In genomic region chr2:176122633-176123482, GRCh38 we compare ENCODE assay signal across 9 cellular contexts. TPM values are rescaled to one million over a fixed set of nuclear protein-coding genes. Genes with fewer than 3 reads are reported as not detected.
DNase-seq lines count a peak whose midpoint lies in the region; ATAC-seq, FAIRE-seq and TF ChIP-seq lines count a peak whose summit lies in the region.
"Had no signal": no experiment of that assay in that cellular context is flagged by ENCODE, and none has a peak within 500 bp of the region (broad histone marks: within the 10 kb centered on the region; RNA-seq: fewer than 3 reads in every experiment).

Gene HOXD9, plus strand, starts transcription at chr2:176122719. Its CDS starts 50 bp downstream, at chr2:176122769.

- H2AFZ ChIP-seq in astrocyte (ENCODE audit: low read depth, low read length): no peak within 1 kb of the TSS

- H3K9me3 Mint-ChIP-seq in activated T-cell treated with anti-CD3 and anti-CD28 coated beads, Interleukin-2, amount 50 U/mL, for 4 hours: peaks cover 4% of the 10 kb centered on the region
- H3K9me3 Mint-ChIP-seq in astrocyte (ENCODE audit: unreplicated experiment): peaks cover 29% of the 10 kb centered on the region

- peak; percentile 47 to 60 for ATAC-seq in activated T-cell treated with anti-CD3 and anti-CD28 coated beads, Interleukin-2, amount 50 U/mL, for 4 hours
- ATAC-seq in left lung (peak; percentile 36), GM19035 (IDR thresholded peaks at IDR 0.05; ENCODE audit: unreplicated experiment) (no peak)

- peaks cover 88% of the 10 kb centered on the region for H3K27me3 Mint-ChIP-seq in activated T-cell treated with anti-CD3 and anti-CD28 coated beads, Interleukin-2, amount 50 U/mL, for 4 hours (ENCODE audit: low read depth)
- H3K27me3 Mint-ChIP-seq in astrocyte (ENCODE audit: low read depth, unreplicated experiment): peaks cover 76% of the 10 kb centered on the region

- H3K9ac ChIP-seq in astrocyte (ENCODE audit: low read length): no peak within 1 kb of the TSS

- no peaks in the 10 kb centered on the region for H4K20me1 ChIP-seq in astrocyte (ENCODE audit: insufficient read depth, low read length)

- intact Hi-C loops in left lung (cut with DNase I): no loop called here

- H3K9me3 ChIP-seq in astrocyte (ENCODE audit: insufficient read depth, low read depth, low read length) (peaks cover 3% of the 10 kb centered on the region), left lung (no peaks in the 10 kb centered on the region), suprapubic skin (no peaks in the 10 kb centered on the region)

- H3K36me3 ChIP-seq in astrocyte (ENCODE audit: insufficient read depth, low read length) (no peaks in the 10 kb centered on the region), left lung (no peaks in the 10 kb centered on the region), suprapubic skin (no peaks in the 10 kb centered on the region)

- FAIRE-seq in astrocyte (lab: Jason Lieb, UNC): no peak

- peak within 1 kb of the TSS; percentile 75 for H3K27ac Mint-ChIP-seq in astrocyte (ENCODE audit: unreplicated experiment)

- TF ChIP-seq POLR2A in suprapubic skin (IDR thresholded peaks at IDR 0.05): no peak

- H3K4me1 ChIP-seq in astrocyte (ENCODE audit: insufficient read depth, low read length) (peaks cover 8% of the 10 kb centered on the region), left lung (peaks cover 0 to 20% of the 10 kb centered on the region in 2 donors), suprapubic skin (peaks cover 29% of the 10 kb centered on the region)

- H3K4me2 ChIP-seq in astrocyte (ENCODE audit: low read length): peak within 1 kb of the TSS; percentile 67

- H3K4me3 Mint-ChIP-seq in activated T-cell treated with anti-CD3 and anti-CD28 coated beads, Interleukin-2, amount 50 U/mL, for 4 hours: peak within 1 kb of the TSS; percentile 48
- no peak within 1 kb of the TSS for H3K4me3 Mint-ChIP-seq in astrocyte (ENCODE audit: unreplicated experiment)

- H3K4me3 ChIP-seq in astrocyte (ENCODE audit: insufficient read depth, low read depth, low read length) (no peak within 1 kb of the TSS), left lung (peak within 1 kb of the TSS; percentile 0 to 30), suprapubic skin (peak within 1 kb of the TSS; percentile 62)

- H3K27ac ChIP-seq in astrocyte (ENCODE audit: low read depth, low read length) (no peak within 1 kb of the TSS), left lung (no peak within 1 kb of the TSS), suprapubic skin (peak within 1 kb of the TSS; percentile 72)

- H3K36me3 Mint-ChIP-seq in activated T-cell treated with anti-CD3 and anti-CD28 coated beads, Interleukin-2, amount 50 U/mL, for 4 hours (ENCODE audit: insufficient read depth): peaks cover 1% of the 10 kb centered on the region
- peaks cover 2% of the 10 kb centered on the region for H3K36me3 Mint-ChIP-seq in astrocyte (ENCODE audit: low read depth, unreplicated experiment)

- H3K79me2 ChIP-seq in astrocyte (ENCODE audit: insufficient read depth, low read length): no peaks in the 10 kb centered on the region

- H3K4me1 Mint-ChIP-seq in activated T-cell treated with anti-CD3 and anti-CD28 coated beads, Interleukin-2, amount 50 U/mL, for 4 hours (ENCODE audit: low read depth): peaks cover 12% of the 10 kb centered on the region
- H3K4me1 Mint-ChIP-seq in astrocyte (ENCODE audit: low read depth, unreplicated experiment): no peaks in the 10 kb centered on the region

- H3K27me3 ChIP-seq in astrocyte (ENCODE audit: insufficient read depth, low read length): peaks cover 99% of the 10 kb centered on the region
- peaks cover 96 to 100% of the 10 kb centered on the region in 2 donors for H3K27me3 ChIP-seq in left lung
- peaks cover 97% of the 10 kb centered on the region for H3K27me3 ChIP-seq in suprapubic skin

- no peak for TF ChIP-seq CTCF in astrocyte (IDR thresholded peaks at IDR 0.05; ENCODE audit: insufficient read depth, low read depth, low read length)
- TF ChIP-seq CTCF in left lung (IDR thresholded peaks at IDR 0.05): no peak
- no peak for TF ChIP-seq CTCF in suprapubic skin (IDR thresholded peaks at IDR 0.05)
- TF ChIP-seq CTCF in GM20000 (IDR thresholded peaks at IDR 0.05; ENCODE audit: extremely low read depth, missing control alignments): no peak

- no peak for TF ChIP-seq EP300 in suprapubic skin (IDR thresholded peaks at IDR 0.05)

- WGBS in suprapubic skin: 3% methylated on average over 31 of the region's 97 CpGs

- DNase-seq in activated T-cell treated with anti-CD3 and anti-CD28 coated beads, Interleukin-2, amount 50 U/mL, for 4 hours: no peak
- no peak for DNase-seq in activated T-cell treated with anti-CD3 and anti-CD28 coated beads, Interleukin-2, amount 50 U/mL, for 1 hour
- DNase-seq in astrocyte (ENCODE audit: low read depth) (no peak), left lung (peak in 1 of 2 donors; percentile 81), suprapubic skin (ENCODE audit: low spot score in 2 of 2) (peak in 1 of 2 donors; percentile 91), GM20000 (ENCODE audit: low spot score) (no peak)
- DNase-seq in activated CD4-positive, CD25-positive, alpha-beta regulatory T cell treated with anti-CD3 and anti-CD28 coated beads, Interleukin-2, amount 50 U/mL, for 72 hours: no peak

RNA-seq across cellular contexts. Expression of gene HOXD9, which starts in this region (rescaled TPM):
- total RNA-seq in activated T-cell treated with anti-CD3 and anti-CD28 coated beads, Interleukin-2, amount 50 U/mL, for 4 hours: not detected
- total RNA-seq in astrocyte: not detected in 2 replicates
- total RNA-seq in left lung: 1 to 10 TPM in 1 of 2 donors, under 1 TPM in 1; 0.29 to 1.1 TPM
- total RNA-seq in suprapubic skin: 1 to 10 TPM in 2 of 4 donors, under 1 TPM in 1, not detected in 1; 0.26 to 3.1 (median 2.6) TPM
- total RNA-seq: activated CD8-positive, alpha-beta memory T cell treated with anti-CD3 and anti-CD28 coated beads for 36 hours had no signal

Comparison
In these comparisons a context has a peak if more than half of its experiments do, and no peak if none do; other contexts are left out.
1. Peak in ATAC-seq in activated T-cell treated with anti-CD3 and anti-CD28 coated beads, Interleukin-2, amount 50 U/mL, for 4 hours; RNA of the gene not detected or under 1 TPM.